ENCODE assay signal across 8 cellular contexts in the genomic region with DNA sequence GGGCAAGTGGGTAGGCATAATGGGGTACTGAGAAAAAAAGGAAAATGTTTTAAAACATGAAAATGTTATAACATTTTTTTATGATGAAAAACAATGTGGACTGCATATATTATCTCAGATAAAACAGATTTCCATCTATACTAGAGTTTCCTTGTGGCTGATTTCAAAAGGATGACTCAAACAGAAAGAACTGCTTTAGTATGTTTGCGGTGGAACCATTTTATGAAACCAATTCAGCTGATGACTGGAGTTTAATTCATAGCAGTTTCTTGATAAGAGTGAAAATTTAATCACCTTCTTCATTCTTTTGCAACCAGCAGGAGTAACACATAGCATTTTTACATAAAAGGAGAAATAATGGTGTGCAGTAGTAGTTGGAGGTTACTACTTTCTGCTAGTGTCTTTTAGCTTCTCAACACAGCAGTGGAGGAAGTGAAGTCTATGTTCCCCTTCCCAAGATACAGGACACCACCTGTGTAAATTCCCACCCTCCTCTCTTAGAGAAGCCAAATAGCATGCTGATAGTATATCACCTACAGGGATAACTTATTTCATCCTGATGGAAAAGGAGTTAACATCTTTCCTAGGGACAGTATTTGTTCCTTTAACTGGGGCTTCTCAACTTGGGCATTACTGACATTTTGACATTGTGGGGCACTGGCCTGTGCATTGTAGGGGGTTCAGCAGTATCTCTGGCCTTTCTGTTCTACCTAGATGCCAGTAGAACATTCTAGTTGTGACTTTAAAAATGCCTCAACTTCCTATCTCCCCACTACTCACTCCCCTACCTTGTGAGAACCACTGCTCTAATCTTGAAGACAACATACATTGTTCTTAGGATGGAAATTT. TPM values are rescaled to one million over a fixed set of nuclear protein-coding genes. Genes with fewer than 3 reads are reported as not detected.
A peak's percentile ranks its signal among the peaks of the same experiment; 100 is the strongest.
DNase-seq lines count a peak whose midpoint lies in the region; ATAC-seq and TF ChIP-seq lines count a peak whose summit lies in the region.

No MANE protein-coding gene starts in this region.

- H3K9me3 ChIP-seq in SJSA1 (replicated peaks) = no peaks in the 10 kb centered on the region
- H3K9me3 ChIP-seq in fibroblast of lung (ENCODE audit: control insufficient read depth, insufficient read depth, low read depth, low read length) = no peaks in the 10 kb centered on the region
- H3K9me3 ChIP-seq in tibial nerve = no peaks in the 10 kb centered on the region

- no peak overlapping the region for H2AFZ ChIP-seq in fibroblast of lung (ENCODE audit: low read length)

- TF ChIP-seq EP300 in tibial nerve (IDR thresholded peaks at IDR 0.05) = no peak

- H3K4me2 ChIP-seq in fibroblast of lung (ENCODE audit: extremely low read depth, insufficient read depth, low read length) = peak overlapping the region; percentile 66

- H3K27me3 ChIP-seq in SJSA1 (replicated peaks) (no peaks in the 10 kb centered on the region), fibroblast of lung (ENCODE audit: control insufficient read depth, insufficient read depth, low read length) (no peaks in the 10 kb centered on the region), tibial nerve (no peaks in the 10 kb centered on the region)

- H3K27ac ChIP-seq in SJSA1 = peak overlapping the region; percentile 25
- no peak overlapping the region for H3K27ac ChIP-seq in fibroblast of lung (ENCODE audit: insufficient read depth, low read length)
- H3K27ac ChIP-seq in tibial nerve = peak overlapping the region in 3 of 4 donors; percentile 21 to 72 (median 39)

- H3K9ac ChIP-seq in fibroblast of lung (ENCODE audit: insufficient read depth, low read length) = no peak overlapping the region

- DNase-seq in SJSA1 (ENCODE audit: low read depth in 1 of 2, low spot score in 2 of 2) = peak in 1 of 2 experiments; percentile 59
- DNase-seq in fibroblast of lung (ENCODE audit: low read depth in 2 of 2) = peak; percentile 74 to 94
- no peak for DNase-seq in tibial nerve (ENCODE audit: low spot score in 2 of 2)
- no peak for DNase-seq in SK-N-DZ (ENCODE audit: low spot score)
- DNase-seq in activated CD4-positive, CD25-positive, alpha-beta regulatory T cell treated with anti-CD3 and anti-CD28 coated beads, Interleukin-2, amount 50 U/mL, for 72 hours = no peak
- DNase-seq in NCI-H2107 treated with DMSO at 0.1 percent for 48 hours (lab: John Stamatoyannopoulos, UW; ENCODE audit: unreplicated experiment) = no peak

- H4K20me1 ChIP-seq in fibroblast of lung (ENCODE audit: control insufficient read depth, extremely low read depth, insufficient read depth, low read length) = no peaks in the 10 kb centered on the region

- TF ChIP-seq CTCF in fibroblast of lung (conservative IDR thresholded peaks at IDR 0.05 in 1 of 2, IDR thresholded peaks at IDR 0.05 in 1 of 2; ENCODE audit: low read depth in 1 of 2, low read length in 2 of 2) (no peak), tibial nerve (IDR thresholded peaks at IDR 0.05) (no peak)

- TF ChIP-seq POLR2A in tibial nerve (IDR thresholded peaks at IDR 0.05) = no peak

- H3K4me3 ChIP-seq in SJSA1 (no peak overlapping the region), fibroblast of lung (replicated peaks in 1 of 4; ENCODE audit: control extremely low read depth in 1 of 4, insufficient read depth in 1 of 4, low read depth in 3 of 4, low read length in 4 of 4) (no peak overlapping the region), tibial nerve (no peak overlapping the region)

- H3K4me1 ChIP-seq in SJSA1 (replicated peaks) (peaks cover 22% of the 10 kb centered on the region), fibroblast of lung (ENCODE audit: control insufficient read depth, extremely low read depth, insufficient read depth, low read length) (peaks cover 7% of the 10 kb centered on the region), tibial nerve (peaks cover 3 to 74% (median 37%) of the 10 kb centered on the region in 4 donors)

- H3K36me3 ChIP-seq in SJSA1 = no peaks in the 10 kb centered on the region
- H3K36me3 ChIP-seq in fibroblast of lung (ENCODE audit: control insufficient read depth, insufficient read depth, low read length) = no peaks in the 10 kb centered on the region
- H3K36me3 ChIP-seq in tibial nerve = no peaks in the 10 kb centered on the region

- no peaks in the 10 kb centered on the region for H3K79me2 ChIP-seq in fibroblast of lung (ENCODE audit: control insufficient read depth, insufficient read depth, low read length)

- WGBS in tibial nerve, 2 donors = 35 to 36% methylated on average over 1 of the region's 1 CpG

- peak; percentile 38 for ATAC-seq in GM18861 (IDR thresholded peaks at IDR 0.05; ENCODE audit: unreplicated experiment)
- peak; percentile 60 for ATAC-seq in HG02759 (IDR thresholded peaks at IDR 0.05; ENCODE audit: unreplicated experiment)

RNA-seq across cellular contexts. Expression of gene PELI1, which starts 29.9 kb away (rescaled TPM):
- 7.0 and 10.4 TPM in 2 replicates for total RNA-seq in SJSA1 (2014; rRNA removed; shearing (Covaris generic))
- 5.9 and 7.4 TPM in 2 replicates for total RNA-seq in fibroblast of lung
- 3.6 and 7.7 TPM in 2 replicates for polyA plus RNA-seq in fibroblast of lung
- polyA plus RNA-seq in fibroblast of lung (2012) = 1.8 and 3.5 TPM in 2 replicates
- 0.67 and 1.6 TPM in 2 replicates for polyA minus RNA-seq in fibroblast of lung (ENCODE audit: low replicate concordance)
- 10 to 100 TPM; 18.4 to 31.0 (median 24.6) TPM for total RNA-seq in tibial nerve
- polyA plus RNA-seq in SK-N-DZ (2014; cell fraction: cytosol; rRNA removed) = 22.4 and 28.5 TPM in 2 replicates
- polyA plus RNA-seq in SK-N-DZ (2014; cell fraction: nucleus; rRNA removed) = 16.0 and 29.4 TPM in 2 replicates

Comparison
In these comparisons a context has a peak if more than half of its experiments do, and no peak if none do; other contexts are left out.
1. DNase-seq: peak in fibroblast of lung (2 of 2); none in tibial nerve (0 of 2), SK-N-DZ (single experiment), activated CD4-positive, CD25-positive, alpha-beta regulatory T cell treated with anti-CD3 and anti-CD28 coated beads, Interleukin-2, amount 50 U/mL, for 72 hours (single experiment) and NCI-H2107 treated with DMSO at 0.1 percent for 48 hours (single experiment).